Comparison of ENCODE assay signal across 1 cellular context in the genomic region with DNA sequence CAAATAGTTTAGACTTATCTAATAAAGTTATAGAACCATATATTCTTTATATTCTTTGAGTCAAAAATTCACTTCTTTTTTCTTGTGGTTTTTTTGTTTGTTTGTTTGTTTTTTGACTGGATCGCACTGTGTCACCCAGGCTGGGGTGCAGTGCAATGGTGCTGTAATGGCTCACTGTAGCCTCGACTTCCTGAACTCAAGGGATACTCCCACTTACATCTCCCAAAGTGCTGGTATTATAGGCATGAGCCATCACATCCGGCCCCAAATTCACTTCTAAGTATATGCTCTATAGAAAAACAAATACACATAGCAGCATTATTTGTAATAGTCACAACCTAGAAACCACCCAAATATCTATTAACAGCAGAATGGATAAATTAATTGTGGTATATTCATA.
TF ChIP-seq lines count a peak whose summit lies in the region.

No MANE protein-coding gene starts in this region.

TF ChIP-seq in K562, 482 proteins besides CTCF, POLR2A, EP300 and RAD21:
- TF ChIP-seq ZNF695 (CRISPR knock-in tag; IDR thresholded peaks at IDR 0.05), result no peak
- no peak for TF ChIP-seq CEBPG (CRISPR knock-in tag; IDR thresholded peaks at IDR 0.05)
- 0 out of 4 replicates have a peak, but pooled peaks of 1 of the 2 experiments have one; percentile 21 for TF ChIP-seq CEBPG (tag; conservative IDR thresholded peaks at IDR 0.05 in 1 of 2, IDR thresholded peaks at IDR 0.05 in 1 of 2)
